In genomic region chr10:110527731-110528171, GRCh38 we compare ENCODE assay signal across 10 cellular contexts. TPM values are rescaled to one million over a fixed set of nuclear protein-coding genes. Genes with fewer than 3 reads are reported as not detected.
A peak's percentile ranks its signal among the peaks of the same experiment; 100 is the strongest.
DNase-seq lines count a peak whose midpoint lies in the region; ATAC-seq lines count a peak whose summit lies in the region.
"Had no signal": no experiment of that assay in that cellular context is flagged by ENCODE, and none has a peak within 500 bp of the region (broad histone marks: within the 10 kb centered on the region; RNA-seq: fewer than 3 reads in every experiment).

No MANE protein-coding gene starts in this region.

- H3K56ac ChIP-seq in mesendoderm (ENCODE audit: low read length): no peak overlapping the region

- H3K4ac ChIP-seq in mesendoderm (ENCODE audit: low read depth, low read length): peak overlapping the region; percentile 85

- POLR2A ChIA-PET in activated naive CD8-positive, alpha-beta T cell treated with anti-CD3 and anti-CD28 coated beads, Interleukin-2, amount 10 ng/mL, durations not matched to agents 7 days and 5 days (lab: Charles Lee): no interaction called here

- no peak for ATAC-seq in activated naive CD8-positive, alpha-beta T cell treated with anti-CD3 and anti-CD28 coated beads, Interleukin-2, amount 10 ng/mL, durations not matched to agents 7 days and 5 days (ENCODE audit: low read depth)
- ATAC-seq in GM21528 (IDR thresholded peaks at IDR 0.05; ENCODE audit: low FRiP score, unreplicated experiment): no peak
- ATAC-seq: gastrocnemius medialis had no signal

- no peak overlapping the region for H4K5ac ChIP-seq in mesendoderm (ENCODE audit: low read length)

- H3K36me3 Mint-ChIP-seq in activated naive CD8-positive, alpha-beta T cell treated with anti-CD3 and anti-CD28 coated beads, Interleukin-2, amount 10 ng/mL, durations not matched to agents 7 days and 5 days: peaks cover 6% of the 10 kb centered on the region

- H3K23ac ChIP-seq in mesendoderm (ENCODE audit: low read length): no peak overlapping the region

- H3K79me1 ChIP-seq in mesendoderm (ENCODE audit: low read length): no peaks in the 10 kb centered on the region

- peaks cover 40 to 82% (median 57%) of the 10 kb centered on the region in 10 experiments for H3K4me1 ChIP-seq in BLaER1 treated with 17β-estradiol and CSF1 and Interleukin-3, amounts not matched to agents 10 nM and 100 nM
- peaks cover 14% of the 10 kb centered on the region for H3K4me1 ChIP-seq in mesendoderm (ENCODE audit: control insufficient read depth, low read depth, low read length)
- H3K4me1 ChIP-seq: gastrocnemius medialis had no signal

- H3K27ac ChIP-seq in BLaER1 treated with 17β-estradiol and CSF1 and Interleukin-3, amounts not matched to agents 10 nM and 100 nM: peak overlapping the region in 1 of 11 experiments; percentile 5; a peak in 2 of 22 replicates
- H3K27ac ChIP-seq in mesendoderm (ENCODE audit: low read depth, low read length): no peak overlapping the region
- H3K27ac ChIP-seq: gastrocnemius medialis had no signal

- H3K18ac ChIP-seq in mesendoderm (ENCODE audit: low read length): peak overlapping the region; percentile 7

- peak overlapping the region; percentile 48 to 74 (median 63) for H3K4me2 ChIP-seq in BLaER1 treated with 17β-estradiol and CSF1 and Interleukin-3, amounts not matched to agents 10 nM and 100 nM
- H3K4me2 ChIP-seq in mesendoderm (ENCODE audit: low read length): no peak overlapping the region

- WGBS in mesendoderm (ENCODE audit: extremely low coverage, insufficient coverage, low lambda C conversion rate): no CpG with 5 or more reads among the region's 9 CpGs

- peaks cover 4 to 10% (median 8%) of the 10 kb centered on the region in 11 experiments; a peak in 14 of 22 replicates for H3K27me3 ChIP-seq in BLaER1 treated with 17β-estradiol and CSF1 and Interleukin-3, amounts not matched to agents 10 nM and 100 nM
- H3K27me3 ChIP-seq in mesendoderm (ENCODE audit: insufficient read depth, low read length, poor library complexity): no peaks in the 10 kb centered on the region

- H2BK120ac ChIP-seq in mesendoderm (ENCODE audit: low read depth, low read length): peak overlapping the region; percentile 3

- DNase-seq in HT1080 (ENCODE audit: low read depth) (peak; percentile 82), mesendoderm (no peak), NCI-H345 (lab: John Stamatoyannopoulos, UW) (no peak), C1 segment of cervical spinal cord (lab: John Stamatoyannopoulos, UW) (no peak), NCI-H526 (lab: John Stamatoyannopoulos, UW) (no peak)
- DNase-seq in activated naive CD8-positive, alpha-beta T cell treated with anti-CD3 and anti-CD28 coated beads, Interleukin-2, amount 10 ng/mL, durations not matched to agents 7 days and 5 days: no peak
- DNase-seq: gastrocnemius medialis; stimulated activated CD4-positive, alpha-beta T cell treated with anti-CD3 and anti-CD28 coated beads, Interleukin-4, amount 100 ng/mL, for 1 hour had no signal

- H3K36me3 ChIP-seq in BLaER1 treated with 17β-estradiol and CSF1 and Interleukin-3, amounts not matched to agents 10 nM and 100 nM: no peaks in the 10 kb centered on the region
- H3K36me3 ChIP-seq in mesendoderm (ENCODE audit: control insufficient read depth, insufficient read depth, low read length): no peaks in the 10 kb centered on the region
- H3K36me3 ChIP-seq: gastrocnemius medialis had no signal

- H3K79me2 ChIP-seq in mesendoderm (ENCODE audit: control insufficient read depth, insufficient read depth, low read length): no peaks in the 10 kb centered on the region

- H3K4me3 ChIP-seq in BLaER1 treated with 17β-estradiol and CSF1 and Interleukin-3, amounts not matched to agents 10 nM and 100 nM: no peak overlapping the region
- no peak overlapping the region for H3K4me3 ChIP-seq in mesendoderm (ENCODE audit: low read length)
- H3K4me3 ChIP-seq: gastrocnemius medialis had no signal

- peaks cover 34% of the 10 kb centered on the region for H3K4me1 Mint-ChIP-seq in activated naive CD8-positive, alpha-beta T cell treated with anti-CD3 and anti-CD28 coated beads, Interleukin-2, amount 10 ng/mL, durations not matched to agents 7 days and 5 days

- H3K27me3 Mint-ChIP-seq in activated naive CD8-positive, alpha-beta T cell treated with anti-CD3 and anti-CD28 coated beads, Interleukin-2, amount 10 ng/mL, durations not matched to agents 7 days and 5 days: peaks cover 3% of the 10 kb centered on the region

- no peak overlapping the region for H2BK5ac ChIP-seq in mesendoderm (ENCODE audit: low read length)

- H4K8ac ChIP-seq in mesendoderm (ENCODE audit: low read depth, low read length): no peak overlapping the region

- H2BK15ac ChIP-seq in mesendoderm (replicated peaks; ENCODE audit: low read depth): no peak overlapping the region

- H3K9me3 Mint-ChIP-seq in activated naive CD8-positive, alpha-beta T cell treated with anti-CD3 and anti-CD28 coated beads, Interleukin-2, amount 10 ng/mL, durations not matched to agents 7 days and 5 days: no peaks in the 10 kb centered on the region

- H4K20me1 ChIP-seq in BLaER1 treated with 17β-estradiol and CSF1 and Interleukin-3, amounts not matched to agents 10 nM and 100 nM: no peaks in the 10 kb centered on the region

- no peak overlapping the region for H3K4me3 Mint-ChIP-seq in activated naive CD8-positive, alpha-beta T cell treated with anti-CD3 and anti-CD28 coated beads, Interleukin-2, amount 10 ng/mL, durations not matched to agents 7 days and 5 days

- H3K9ac ChIP-seq in BLaER1 treated with 17β-estradiol and CSF1 and Interleukin-3, amounts not matched to agents 10 nM and 100 nM: no peak overlapping the region; a peak in 1 of 22 replicates
- no peak overlapping the region for H3K9ac ChIP-seq in mesendoderm (ENCODE audit: low read length)

- peak overlapping the region; percentile 20 for H3K27ac Mint-ChIP-seq in activated naive CD8-positive, alpha-beta T cell treated with anti-CD3 and anti-CD28 coated beads, Interleukin-2, amount 10 ng/mL, durations not matched to agents 7 days and 5 days

- no peak overlapping the region for H2AK5ac ChIP-seq in mesendoderm (ENCODE audit: low read length)

- no peaks in the 10 kb centered on the region for H3K9me3 ChIP-seq in BLaER1 treated with 17β-estradiol and CSF1 and Interleukin-3, amounts not matched to agents 10 nM and 100 nM (replicated peaks in 1 of 11)
- H3K9me3 ChIP-seq: gastrocnemius medialis had no signal

RNA-seq across cellular contexts. Expression of gene DUSP5, which starts 30.0 kb away (rescaled TPM):
- 72.7 and 89.2 TPM in 2 replicates for total RNA-seq in HT1080 (2014; rRNA removed; shearing (Covaris generic))
- polyA plus RNA-seq in HT1080 (2015; cell fraction: cytosol; rRNA removed): 70.8 and 72.3 TPM in 2 replicates
- polyA plus RNA-seq in HT1080 (2015; cell fraction: nucleus; rRNA removed): 50.7 and 60.2 TPM in 2 replicates
- total RNA-seq in activated naive CD8-positive, alpha-beta T cell treated with anti-CD3 and anti-CD28 coated beads, Interleukin-2, amount 10 ng/mL, durations not matched to agents 7 days and 5 days: 10 to 100 TPM; 23.1 to 24.3 TPM
- polyA plus RNA-seq in mesendoderm (2013, experiment 1 of 2): 52.5 TPM
- polyA plus RNA-seq in mesendoderm (2013, experiment 2 of 2): 50.7 TPM

RNA-seq across cellular contexts. Expression of gene SMC3, which starts 39.7 kb away (rescaled TPM):
- total RNA-seq in HT1080 (2014; rRNA removed; shearing (Covaris generic)): 36.9 and 38.5 TPM in 2 replicates
- polyA plus RNA-seq in HT1080 (2015; cell fraction: cytosol; rRNA removed): 32.9 and 41.2 TPM in 2 replicates
- 50.7 and 51.4 TPM in 2 replicates for polyA plus RNA-seq in HT1080 (2015; cell fraction: nucleus; rRNA removed)
- total RNA-seq in activated naive CD8-positive, alpha-beta T cell treated with anti-CD3 and anti-CD28 coated beads, Interleukin-2, amount 10 ng/mL, durations not matched to agents 7 days and 5 days: 10 to 100 TPM; 66.5 to 67.7 TPM
- 103 TPM for polyA plus RNA-seq in mesendoderm (2013, experiment 1 of 2)
- polyA plus RNA-seq in mesendoderm (2013, experiment 2 of 2): 102 TPM
